25 cellular contexts compared by ENCODE assay signal in genomic region chr22:20972014-20972797, GRCh38. TPM values are rescaled to one million over a fixed set of nuclear protein-coding genes. Genes with fewer than 3 reads are reported as not detected.
DNase-seq lines count a peak whose midpoint lies in the region; ATAC-seq and TF ChIP-seq lines count a peak whose summit lies in the region.
"Had no signal": no experiment of that assay in that cellular context is flagged by ENCODE, and none has a peak within 500 bp of the region (broad histone marks: within the 10 kb centered on the region; RNA-seq: fewer than 3 reads in every experiment).

No MANE protein-coding gene starts in this region.

- intact Hi-C loops in psoas muscle (cut with DNase I), result no loop called here

- no peaks in the 10 kb centered on the region for H3K36me3 Mint-ChIP-seq in endodermal cell (ENCODE audit: low read depth)
- H3K36me3 Mint-ChIP-seq: activated CD4-positive, alpha-beta memory T cell treated with anti-CD3 and anti-CD28 coated beads for 36 hours had no signal

- H3K27ac Mint-ChIP-seq in endodermal cell, result no peak overlapping the region
- H3K27ac Mint-ChIP-seq: activated CD4-positive, alpha-beta memory T cell treated with anti-CD3 and anti-CD28 coated beads for 36 hours; T-helper 1 cell treated with Interleukin-12 subunit alpha and Interleukin-12 subunit beta and Interleukin-4 antibody, amounts not matched to agents 30 μg/mL and 1 μg/mL, for 36 hours had no signal

- H3K4me1 ChIP-seq in psoas muscle, result no peaks in the 10 kb centered on the region
- peaks cover 4% of the 10 kb centered on the region for H3K4me1 ChIP-seq in endodermal cell (ENCODE audit: control insufficient read depth, insufficient read depth, low read length)

- DNase-seq in EL (peak; percentile 30), MV-4-11 (lab: John Stamatoyannopoulos, UW) (peak; percentile 59), islet precursor cell (peak; percentile 77), psoas muscle (no peak), GM13977 (ENCODE audit: low spot score) (no peak), endodermal cell (no peak)
- DNase-seq: activated CD4-positive, alpha-beta memory T cell treated with anti-CD3 and anti-CD28 coated beads for 36 hours; activated gamma-delta T cell treated with Interleukin-2 at 50 U/mL for 16 hours; activated T-cell treated with anti-CD3 and anti-CD28 coated beads for 4 hours; AML-193; Calu3; effector CD4-positive, alpha-beta T cell; GDM1; NCI-H1092 treated with DMSO at 0.1 percent for 48 hours; NCI-H524 treated with DMSO at 0.1 percent for 48 hours; SIG-M5; stimulated activated naive CD4-positive, alpha-beta T cell treated with Interleukin-2 at 50 U/mL for 16 hours had no signal

- H3K27me3 Mint-ChIP-seq in endodermal cell (ENCODE audit: insufficient read depth), result peaks cover 93% of the 10 kb centered on the region

- H3K4me1 Mint-ChIP-seq in endodermal cell, result peaks cover 11% of the 10 kb centered on the region

- H3K4me3 Mint-ChIP-seq in endodermal cell, result no peak overlapping the region
- H3K4me3 Mint-ChIP-seq: activated CD4-positive, alpha-beta memory T cell treated with anti-CD3 and anti-CD28 coated beads for 36 hours; T-helper 1 cell treated with Interleukin-12 subunit alpha and Interleukin-12 subunit beta and Interleukin-4 antibody, amounts not matched to agents 30 μg/mL and 1 μg/mL, for 36 hours had no signal

- H3K9me3 Mint-ChIP-seq in endodermal cell, result no peaks in the 10 kb centered on the region
- H3K9me3 Mint-ChIP-seq: activated CD4-positive, alpha-beta memory T cell treated with anti-CD3 and anti-CD28 coated beads for 36 hours; T-helper 1 cell treated with Interleukin-12 subunit alpha and Interleukin-12 subunit beta and Interleukin-4 antibody, amounts not matched to agents 30 μg/mL and 1 μg/mL, for 36 hours had no signal

- WGBS in psoas muscle, 3 donors, result 79 to 85% (median 83%) methylated on average over 13 of the region's 13 CpGs
- 91 to 97% methylated on average over 10 to 12 of the region's 13 CpGs for WGBS in endodermal cell (ENCODE audit: insufficient coverage in 1 of 2, insufficient read length in 1 of 2), 2 experiments

- H3K36me3 ChIP-seq in psoas muscle (ENCODE audit: insufficient read depth in 1 of 2, low read depth in 1 of 2), result no peaks in the 10 kb centered on the region
- H3K36me3 ChIP-seq in endodermal cell (ENCODE audit: control insufficient read depth, insufficient read depth, low read length), result no peaks in the 10 kb centered on the region
- H3K36me3 ChIP-seq: esophagus muscularis mucosa, tibial nerve had no signal

- H3K27ac ChIP-seq in psoas muscle, result no peak overlapping the region
- H3K27ac ChIP-seq in endodermal cell (ENCODE audit: low read depth, low read length), result no peak overlapping the region
- H3K27ac ChIP-seq: esophagus muscularis mucosa, HL-60, tibial nerve, VCaP had no signal

- H3K9me3 ChIP-seq in psoas muscle, result no peaks in the 10 kb centered on the region
- no peaks in the 10 kb centered on the region for H3K9me3 ChIP-seq in endodermal cell (ENCODE audit: control insufficient read depth, low read length)
- H3K9me3 ChIP-seq: esophagus muscularis mucosa, tibial nerve had no signal

- no peak overlapping the region for H3K4me3 ChIP-seq in psoas muscle
- no peak overlapping the region for H3K4me3 ChIP-seq in endodermal cell (ENCODE audit: low read length)
- H3K4me3 ChIP-seq: esophagus muscularis mucosa, tibial nerve had no signal

- ATAC-seq in psoas muscle, result peak; percentile 47 to 64 (median 57)
- no peak for ATAC-seq in GM19324 (IDR thresholded peaks at IDR 0.05; ENCODE audit: low FRiP score, unreplicated experiment)
- ATAC-seq in GM21717 (IDR thresholded peaks at IDR 0.05; ENCODE audit: unreplicated experiment), result no peak
- ATAC-seq: HCT116 had no signal

- TF ChIP-seq CTCF in psoas muscle (IDR thresholded peaks at IDR 0.05) (no peak), GM13977 (IDR thresholded peaks at IDR 0.05; ENCODE audit: extremely low read depth, insufficient read depth, missing control alignments) (no peak), endodermal cell (conservative IDR thresholded peaks at IDR 0.05) (no peak)

- peaks cover 0 to 2% (median 0%) of the 10 kb centered on the region in 3 donors for H3K27me3 ChIP-seq in psoas muscle (ENCODE audit: insufficient read depth in 3 of 3, low read length in 2 of 3)
- peaks cover 72% of the 10 kb centered on the region for H3K27me3 ChIP-seq in endodermal cell (ENCODE audit: control insufficient read depth, insufficient read depth, low read length, poor library complexity, severe bottlenecking)
- H3K27me3 ChIP-seq: esophagus muscularis mucosa, tibial nerve had no signal

- in situ Hi-C loops in GM13977 (cut with MboI; ENCODE audit: low pct_unique_long_range_greater_than_20kb, low sequenced_read_pairs, unreplicated experiment), result no loop called here

- H3K9ac ChIP-seq in endodermal cell (ENCODE audit: extremely low read depth, low read length, poor library complexity, severe bottlenecking), result no peak overlapping the region

RNA-seq across cellular contexts. Expression of gene AIFM3, which starts 5.2 kb away (rescaled TPM):
- total RNA-seq in psoas muscle (under 1 TPM; 0.25 to 0.74 (median 0.49) TPM), endodermal cell (1 to 10 TPM; 1.8 to 2.7 TPM)
- polyA plus RNA-seq in psoas muscle, result under 1 TPM; 0.30 to 0.77 (median 0.53) TPM
- 0.43 TPM for polyA plus RNA-seq in endodermal cell (2013, experiment 1 of 2)
- 0.70 TPM for polyA plus RNA-seq in endodermal cell (2013, experiment 2 of 2)
- total RNA-seq: activated CD4-positive, alpha-beta memory T cell treated with anti-CD3 and anti-CD28 coated beads for 36 hours had no signal

RNA-seq across cellular contexts. Expression of gene LZTR1, which starts 9.9 kb away (rescaled TPM):
- total RNA-seq in psoas muscle, result 10 to 100 TPM; 23.4 to 37.1 (median 29.8) TPM
- polyA plus RNA-seq in psoas muscle, result 10 to 100 TPM; 17.1 to 30.8 (median 22.5) TPM
- total RNA-seq in endodermal cell, result 10 to 100 TPM; 56.5 to 73.2 TPM
- 38.3 TPM for polyA plus RNA-seq in endodermal cell (2013, experiment 1 of 2)
- 33.0 TPM for polyA plus RNA-seq in endodermal cell (2013, experiment 2 of 2)

RNA-seq across cellular contexts. Expression of gene THAP7, which starts 29.7 kb away (rescaled TPM):
- total RNA-seq in psoas muscle (10 to 100 TPM; 25.2 to 39.2 (median 28.6) TPM), endodermal cell (10 to 100 TPM; 16.6 to 19.6 TPM)
- 10 to 100 TPM; 48.9 to 67.5 (median 52.0) TPM for polyA plus RNA-seq in psoas muscle
- 21.8 TPM for polyA plus RNA-seq in endodermal cell (2013, experiment 1 of 2)
- polyA plus RNA-seq in endodermal cell (2013, experiment 2 of 2), result 21.4 TPM

RNA-seq across cellular contexts. Expression of gene P2RX6, which starts 42.8 kb away (rescaled TPM):
- total RNA-seq in psoas muscle, result 10 to 100 TPM; 23.7 to 47.7 (median 36.1) TPM
- polyA plus RNA-seq in psoas muscle, result 10 to 100 TPM; 11.3 to 40.4 (median 26.2) TPM
- 1 to 10 TPM in 1 of 2 donors, under 1 TPM in 1; 0.73 to 1.9 TPM for total RNA-seq in endodermal cell
- polyA plus RNA-seq in endodermal cell (2013, experiment 1 of 2), result 1.4 TPM
- 1.3 TPM for polyA plus RNA-seq in endodermal cell (2013, experiment 2 of 2)
- total RNA-seq: activated CD4-positive, alpha-beta memory T cell treated with anti-CD3 and anti-CD28 coated beads for 36 hours had no signal

RNA-seq across cellular contexts. Expression of gene CRKL, which starts 55.0 kb away (rescaled TPM):
- 10 to 100 TPM; 66.0 to 81.0 (median 73.4) TPM for total RNA-seq in psoas muscle
- 10 to 100 TPM; 29.7 to 94.7 (median 49.8) TPM for polyA plus RNA-seq in psoas muscle
- 100 to 1,000 TPM in 1 of 2 donors, 10 to 100 TPM in 1; 89.5 to 104 TPM for total RNA-seq in endodermal cell
- 50.0 TPM for polyA plus RNA-seq in endodermal cell (2013, experiment 1 of 2)
- polyA plus RNA-seq in endodermal cell (2013, experiment 2 of 2), result 52.3 TPM

Comparison
In these comparisons a context has a peak if more than half of its experiments do, and no peak if none do; other contexts are left out.
1. DNase-seq: peak in EL (single experiment), MV-4-11 (single experiment) and islet precursor cell (single experiment); none in psoas muscle (0 of 2), GM13977 (single experiment) and endodermal cell (single experiment).
2. ATAC-seq: peak in psoas muscle (4 of 4); none in GM19324 (single experiment) and GM21717 (single experiment).